10 cellular contexts compared by ENCODE assay signal in genomic region chr4:109816894-109817293, GRCh38. TPM values are rescaled to one million over a fixed set of nuclear protein-coding genes. Genes with fewer than 3 reads are reported as not detected.
A peak's percentile ranks its signal among the peaks of the same experiment; 100 is the strongest.
DNase-seq lines count a peak whose midpoint lies in the region; ATAC-seq, FAIRE-seq and TF ChIP-seq lines count a peak whose summit lies in the region.
"Had no signal": no experiment of that assay in that cellular context is flagged by ENCODE, and none has a peak within 500 bp of the region (broad histone marks: within the 10 kb centered on the region; RNA-seq: fewer than 3 reads in every experiment).

No MANE protein-coding gene starts in this region.

- TF ChIP-seq CTCF in A549 (IDR thresholded peaks at IDR 0.05) (no peak), keratinocyte (optimal IDR thresholded peaks at IDR 0.05 in 1 of 3, IDR thresholded peaks at IDR 0.05 in 1 of 3, conservative IDR thresholded peaks at IDR 0.05 in 1 of 3; ENCODE audit: extremely low read depth in 1 of 3, insufficient read depth in 2 of 3, low read length in 3 of 3) (no peak), foreskin keratinocyte (conservative IDR thresholded peaks at IDR 0.05) (no peak), right atrium auricular region (IDR thresholded peaks at IDR 0.05) (no peak)

- H3K4me2 ChIP-seq in A549 (peak overlapping the region; percentile 73), keratinocyte (ENCODE audit: control insufficient read depth, extremely low read depth, insufficient read depth, low read depth, low read length) (peak overlapping the region; percentile 90)

- H3K9me1 ChIP-seq in keratinocyte (ENCODE audit: control insufficient read depth, extremely low read depth, insufficient read depth, low read length), result no peaks in the 10 kb centered on the region

- H3K27me3 ChIP-seq in HAP-1 (ENCODE audit: low read depth), result no peaks in the 10 kb centered on the region
- H3K27me3 ChIP-seq in keratinocyte (ENCODE audit: control insufficient read depth, extremely low read depth, insufficient read depth, low read length), result no peaks in the 10 kb centered on the region
- no peaks in the 10 kb centered on the region for H3K27me3 ChIP-seq in foreskin keratinocyte
- H3K27me3 ChIP-seq in right atrium auricular region, result no peaks in the 10 kb centered on the region

- peaks cover 47% of the 10 kb centered on the region for H3K79me2 ChIP-seq in keratinocyte (ENCODE audit: control insufficient read depth, insufficient read depth, low read length)

- TF ChIP-seq POLR2A in A549 (IDR thresholded peaks at IDR 0.05; ENCODE audit: low read length), result no peak

- peak overlapping the region; percentile 95 for H3K4me3 ChIP-seq in A549
- H3K4me3 ChIP-seq in HAP-1, result peak overlapping the region; percentile 72
- peak overlapping the region; percentile 94 to 98 (median 96) for H3K4me3 ChIP-seq in keratinocyte (ENCODE audit: control insufficient read depth in 2 of 3, extremely low read depth in 1 of 3, insufficient read depth in 2 of 3, low read depth in 1 of 3, low read length in 3 of 3)
- H3K4me3 ChIP-seq in right atrium auricular region, result no peak overlapping the region

- CTCF ChIA-PET in A549 (lab: Yijun Ruan, JAX), result interaction anchor here (1.1 kb wide), 1 partner anchor 13 kb away, joined by 3 read pairs; no protein-coding TSS in a partner anchor

- H2AFZ ChIP-seq in keratinocyte (ENCODE audit: control insufficient read depth, low read length), result no peak overlapping the region

- H3K9me3 ChIP-seq in A549 (no peaks in the 10 kb centered on the region), HAP-1 (no peaks in the 10 kb centered on the region), keratinocyte (ENCODE audit: control insufficient read depth, low read depth, low read length) (no peaks in the 10 kb centered on the region), right atrium auricular region (no peaks in the 10 kb centered on the region)

- peak overlapping the region; percentile 98 for H3K27ac Mint-ChIP-seq in activated T-helper 17 cell treated with anti-CD3 and anti-CD28 coated beads, Interleukin-2, amount 50 U/mL, for 72 hours

- in situ Hi-C loops in HAP-1 (cut with MboI; ENCODE audit: low sequenced_read_pairs), result no loop called here

- H3K4me1 Mint-ChIP-seq in activated T-helper 17 cell treated with anti-CD3 and anti-CD28 coated beads, Interleukin-2, amount 50 U/mL, for 72 hours, result peaks cover 40% of the 10 kb centered on the region

- peak overlapping the region; percentile 98 for H3K4me3 Mint-ChIP-seq in activated T-helper 17 cell treated with anti-CD3 and anti-CD28 coated beads, Interleukin-2, amount 50 U/mL, for 72 hours

- DNase-seq in A549 (ENCODE audit: low read depth in 1 of 2, low spot score in 1 of 2) (no peak), HAP-1 (ENCODE audit: low spot score in 2 of 2) (no peak), keratinocyte (ENCODE audit: low read depth, low spot score) (no peak), foreskin keratinocyte (no peak), right atrium auricular region (ENCODE audit: low spot score) (no peak)
- DNase-seq: DMS153 had no signal

- peak overlapping the region; percentile 90 to 96; a peak in 4 of 6 replicates for H3K27ac ChIP-seq in A549
- H3K27ac ChIP-seq in keratinocyte (ENCODE audit: control insufficient read depth, insufficient read depth, low read length), result no peak overlapping the region
- no peak overlapping the region for H3K27ac ChIP-seq in foreskin keratinocyte
- no peak overlapping the region for H3K27ac ChIP-seq in right atrium auricular region

- no peaks in the 10 kb centered on the region for H3K27me3 Mint-ChIP-seq in activated T-helper 17 cell treated with anti-CD3 and anti-CD28 coated beads, Interleukin-2, amount 50 U/mL, for 72 hours

- H3K36me3 Mint-ChIP-seq in activated T-helper 17 cell treated with anti-CD3 and anti-CD28 coated beads, Interleukin-2, amount 50 U/mL, for 72 hours (ENCODE audit: low read depth), result peaks cover 67% of the 10 kb centered on the region

- POLR2A ChIA-PET in A549 (lab: Yijun Ruan, JAX), result interaction anchor here (0.7 kb wide), 1 partner anchor 114 kb away, joined by 3 read pairs; no protein-coding TSS in a partner anchor

- FAIRE-seq in A549 (lab: Jason Lieb, UNC), result no peak
- no peak for FAIRE-seq in keratinocyte (lab: Jason Lieb, UNC)

- no peak for TF ChIP-seq EP300 in A549 (IDR thresholded peaks at IDR 0.05)

- WGBS in A549 (ENCODE audit: missing lambda C conversion rate), result 14% methylated on average over 1 of the region's 1 CpG

- no peaks in the 10 kb centered on the region for H3K9me3 Mint-ChIP-seq in activated T-helper 17 cell treated with anti-CD3 and anti-CD28 coated beads, Interleukin-2, amount 50 U/mL, for 72 hours

- no peak for TF ChIP-seq RAD21 in A549 (conservative IDR thresholded peaks at IDR 0.05 in 1 of 2, IDR thresholded peaks at IDR 0.05 in 1 of 2)

- dilution Hi-C loops in keratinocyte (cut with MboI; ENCODE audit: extremely low pct_ligation_motif_present, low sequenced_read_pairs), result no loop called here

- H3K36me3 ChIP-seq in HAP-1 (replicated peaks), result peaks cover 40% of the 10 kb centered on the region
- peaks cover 6 to 15% of the 10 kb centered on the region in 2 experiments for H3K36me3 ChIP-seq in keratinocyte (ENCODE audit: control insufficient read depth in 2 of 2, extremely low read depth in 1 of 2, insufficient read depth in 2 of 2, low read length in 2 of 2)
- peaks cover 13% of the 10 kb centered on the region for H3K36me3 ChIP-seq in right atrium auricular region

- H3K4me1 ChIP-seq in A549 (peaks cover 11% of the 10 kb centered on the region; the same call in 2 of the 3 replicates), HAP-1 (peaks cover 13% of the 10 kb centered on the region; the same call in 1 of the 2 replicates), keratinocyte (ENCODE audit: control insufficient read depth, extremely low read depth, insufficient read depth, low read length) (peaks cover 16% of the 10 kb centered on the region), foreskin keratinocyte (no peaks in the 10 kb centered on the region), right atrium auricular region (peaks cover 0 to 14% of the 10 kb centered on the region in 2 donors)

- peak overlapping the region; percentile 97 for H3K9ac ChIP-seq in keratinocyte (ENCODE audit: control insufficient read depth, extremely low read depth, insufficient read depth, low read length)

- no peaks in the 10 kb centered on the region for H4K20me1 ChIP-seq in keratinocyte (ENCODE audit: control insufficient read depth, extremely low read depth, insufficient read depth, low read length)

- ATAC-seq in A549, result no peak
- ATAC-seq in activated T-helper 17 cell treated with anti-CD3 and anti-CD28 coated beads, Interleukin-2, amount 50 U/mL, for 72 hours (replicated peaks), result peak; percentile 55
- no peak for ATAC-seq in GM19463 (IDR thresholded peaks at IDR 0.05; ENCODE audit: unreplicated experiment)
- no peak for ATAC-seq in HG03097 (IDR thresholded peaks at IDR 0.05; ENCODE audit: low FRiP score, unreplicated experiment)
- no peak for ATAC-seq in foreskin keratinocyte
- ATAC-seq: sciatic nerve had no signal

RNA-seq across cellular contexts. Expression of gene GAR1, which starts 1.3 kb away (rescaled TPM):
- polyA plus RNA-seq in A549 (2011; rRNA removed) (31.6 and 44.1 TPM in 2 replicates), A549 (2017; fragmentation: RNase III; extraction: RNeasy Plus Mini Kit Qiagen cat#74134 plus additional on column Dnase treatment) (69.6 to 81.4 TPM (median 73.1 TPM) in 3 replicates), keratinocyte (14.8 to 31.9 TPM (median 24.2 TPM) in 3 replicates), foreskin keratinocyte (46.6 and 47.9 TPM in 2 replicates)
- polyA plus RNA-seq in A549 (2012; cell fraction: cytosol; rRNA removed), result 23.5 and 30.7 TPM in 2 replicates
- polyA plus RNA-seq in A549 (2012; cell fraction: nucleus; rRNA removed), result 5.2 and 8.7 TPM in 2 replicates
- polyA minus RNA-seq in A549 (2011; rRNA and poly(A)+ RNA removed), result 2.5 and 2.9 TPM in 2 replicates
- total RNA-seq in activated T-helper 17 cell treated with anti-CD3 and anti-CD28 coated beads, Interleukin-2, amount 50 U/mL, for 72 hours, result 10 to 100 TPM; 18.3 to 38.2 TPM
- polyA plus RNA-seq in keratinocyte (2011; ENCODE audit: low read depth), result 5.8 TPM
- polyA plus RNA-seq in keratinocyte (2011; cell fraction: cytosol; rRNA removed), result 18.6 and 27.1 TPM in 2 replicates
- 14.5 and 24.8 TPM in 2 replicates for polyA plus RNA-seq in keratinocyte (2011; cell fraction: nucleus; rRNA removed)
- 35.3 and 47.6 TPM in 2 replicates for polyA plus RNA-seq in keratinocyte (2012; ENCODE audit: low replicate concordance)
- 0.66 to 3.0 TPM (median 2.2 TPM) in 3 replicates for polyA minus RNA-seq in keratinocyte
- 4.8 TPM for polyA minus RNA-seq in keratinocyte (2011; cell fraction: cytosol; rRNA and poly(A)+ RNA removed)
- 1.6 and 3.3 TPM in 2 replicates for polyA minus RNA-seq in keratinocyte (2011; cell fraction: nucleus; rRNA and poly(A)+ RNA removed)
- total RNA-seq in foreskin keratinocyte (19.7 and 21.9 TPM in 2 replicates), right atrium auricular region (1 to 10 TPM; 2.7 to 6.2 TPM)

RNA-seq across cellular contexts. Expression of gene RRH, which starts 10.9 kb away (rescaled TPM):
- polyA plus RNA-seq in A549 (2011; rRNA removed) (0.10 and 0.16 TPM in 2 replicates), A549 (2017; fragmentation: RNase III; extraction: RNeasy Plus Mini Kit Qiagen cat#74134 plus additional on column Dnase treatment) (0.10 to 0.18 TPM (median 0.12 TPM) in 3 replicates), keratinocyte (0.09 to 0.20 TPM (median 0.15 TPM) in 3 replicates), foreskin keratinocyte (0.03 and 0.04 TPM in 2 replicates)
- polyA plus RNA-seq in A549 (2012; cell fraction: cytosol; rRNA removed), result 0.05 and 0.06 TPM in 2 replicates
- polyA plus RNA-seq in A549 (2012; cell fraction: nucleus; rRNA removed), result 0.06 TPM in 1 of 2 replicates, not detected in the other
- not detected in 2 replicates for polyA minus RNA-seq in A549 (2011; rRNA and poly(A)+ RNA removed)
- under 1 TPM; 0.42 to 0.78 TPM for total RNA-seq in activated T-helper 17 cell treated with anti-CD3 and anti-CD28 coated beads, Interleukin-2, amount 50 U/mL, for 72 hours
- polyA plus RNA-seq in keratinocyte (2011; ENCODE audit: low read depth), result not detected
- 0.06 TPM in 1 of 2 replicates, not detected in the other for polyA plus RNA-seq in keratinocyte (2011; cell fraction: cytosol; rRNA removed)
- polyA plus RNA-seq in keratinocyte (2011; cell fraction: nucleus; rRNA removed), result 0.40 and 0.52 TPM in 2 replicates
- 0.17 TPM in 1 of 2 replicates, not detected in the other for polyA plus RNA-seq in keratinocyte (2012; ENCODE audit: low replicate concordance)
- polyA minus RNA-seq in keratinocyte, result 0.56 to 0.64 TPM (median 0.56 TPM) in 3 replicates
- polyA minus RNA-seq in keratinocyte (2011; cell fraction: cytosol; rRNA and poly(A)+ RNA removed), result not detected
- polyA minus RNA-seq in keratinocyte (2011; cell fraction: nucleus; rRNA and poly(A)+ RNA removed), result 0.39 TPM in 1 of 2 replicates, not detected in the other
- total RNA-seq in foreskin keratinocyte (0.10 TPM in 1 of 2 replicates, not detected in the other), right atrium auricular region (not detected)

RNA-seq across cellular contexts. Expression of gene CFI, which starts 15.1 kb away (rescaled TPM):
- 2.2 and 2.8 TPM in 2 replicates for polyA plus RNA-seq in A549 (2011; rRNA removed)
- 0.05 TPM in 1 of 2 replicates, not detected in the other for polyA plus RNA-seq in A549 (2012; cell fraction: cytosol; rRNA removed)
- 0.08 and 0.09 TPM in 2 replicates for polyA plus RNA-seq in A549 (2012; cell fraction: nucleus; rRNA removed)
- 0.76 to 2.6 TPM (median 2.2 TPM) in 3 replicates for polyA plus RNA-seq in A549 (2017; fragmentation: RNase III; extraction: RNeasy Plus Mini Kit Qiagen cat#74134 plus additional on column Dnase treatment)
- polyA minus RNA-seq in A549 (2011; rRNA and poly(A)+ RNA removed), result 0.68 and 0.70 TPM in 2 replicates
- not detected for total RNA-seq in activated T-helper 17 cell treated with anti-CD3 and anti-CD28 coated beads, Interleukin-2, amount 50 U/mL, for 72 hours
- not detected in 3 replicates for polyA plus RNA-seq in keratinocyte
- not detected for polyA plus RNA-seq in keratinocyte (2011; ENCODE audit: low read depth)
- polyA plus RNA-seq in keratinocyte (2011; cell fraction: cytosol; rRNA removed), result not detected in 2 replicates
- not detected in 2 replicates for polyA plus RNA-seq in keratinocyte (2011; cell fraction: nucleus; rRNA removed)
- not detected in 2 replicates for polyA plus RNA-seq in keratinocyte (2012; ENCODE audit: low replicate concordance)
- polyA minus RNA-seq in keratinocyte, result not detected in 3 replicates
- not detected for polyA minus RNA-seq in keratinocyte (2011; cell fraction: cytosol; rRNA and poly(A)+ RNA removed)
- polyA minus RNA-seq in keratinocyte (2011; cell fraction: nucleus; rRNA and poly(A)+ RNA removed), result not detected in 2 replicates
- total RNA-seq in foreskin keratinocyte, result not detected in 2 replicates
- not detected in 2 replicates for polyA plus RNA-seq in foreskin keratinocyte
- total RNA-seq in right atrium auricular region, result 10 to 100 TPM; 12.6 to 30.4 TPM

RNA-seq across cellular contexts. Expression of gene LRIT3, which starts 31.0 kb away (rescaled TPM):
- polyA plus RNA-seq in A549 (2011; rRNA removed) (0.04 and 0.06 TPM in 2 replicates), A549 (2017; fragmentation: RNase III; extraction: RNeasy Plus Mini Kit Qiagen cat#74134 plus additional on column Dnase treatment) (0.04 to 0.08 TPM (median 0.06 TPM) in 3 replicates), keratinocyte (0.05 to 0.12 TPM (median 0.09 TPM) in 3 replicates), foreskin keratinocyte (0.02 and 0.03 TPM in 2 replicates)
- polyA plus RNA-seq in A549 (2012; cell fraction: cytosol; rRNA removed), result 0.01 TPM in 2 replicates
- polyA plus RNA-seq in A549 (2012; cell fraction: nucleus; rRNA removed), result 0.06 and 0.07 TPM in 2 replicates
- polyA minus RNA-seq in A549 (2011; rRNA and poly(A)+ RNA removed), result 0.10 TPM in 1 of 2 replicates, not detected in the other
- total RNA-seq in activated T-helper 17 cell treated with anti-CD3 and anti-CD28 coated beads, Interleukin-2, amount 50 U/mL, for 72 hours, result under 1 TPM; 0.26 to 0.52 TPM
- polyA plus RNA-seq in keratinocyte (2011; ENCODE audit: low read depth), result 0.30 TPM
- not detected in 2 replicates for polyA plus RNA-seq in keratinocyte (2011; cell fraction: cytosol; rRNA removed)
- polyA plus RNA-seq in keratinocyte (2011; cell fraction: nucleus; rRNA removed), result 0.41 and 0.51 TPM in 2 replicates
- 0.47 TPM in 1 of 2 replicates, not detected in the other for polyA plus RNA-seq in keratinocyte (2012; ENCODE audit: low replicate concordance)
- polyA minus RNA-seq in keratinocyte, result 0.10 TPM in 2 of 3 replicates, not detected in the other
- not detected for polyA minus RNA-seq in keratinocyte (2011; cell fraction: cytosol; rRNA and poly(A)+ RNA removed)
- 0.23 TPM in 1 of 2 replicates, not detected in the other for polyA minus RNA-seq in keratinocyte (2011; cell fraction: nucleus; rRNA and poly(A)+ RNA removed)
- total RNA-seq in foreskin keratinocyte (0.04 TPM in 1 of 2 replicates, not detected in the other), right atrium auricular region (under 1 TPM in 1 of 2 donors, not detected in 1; 0.12 TPM)

Comparison
In these comparisons a context has a peak if more than half of its experiments do, and no peak if none do; other contexts are left out.
1. H3K27ac ChIP-seq: peak in A549 (2 of 2); none in keratinocyte (single experiment), foreskin keratinocyte (single experiment) and right atrium auricular region (0 of 2).
2. H3K4me3 ChIP-seq: peak in A549 (single experiment), HAP-1 (single experiment) and keratinocyte (3 of 3); none in right atrium auricular region (0 of 2).
3. RNA of gene CFI, which starts 15.1 kb away (total RNA-seq): 12.6 to 30.4 TPM in right atrium auricular region; not detected in activated T-helper 17 cell treated with anti-CD3 and anti-CD28 coated beads, Interleukin-2, amount 50 U/mL, for 72 hours and not detected in foreskin keratinocyte; every median in the first group is over 10 times any median in the second.